17 cellular contexts compared by ENCODE assay signal in the genomic region with DNA sequence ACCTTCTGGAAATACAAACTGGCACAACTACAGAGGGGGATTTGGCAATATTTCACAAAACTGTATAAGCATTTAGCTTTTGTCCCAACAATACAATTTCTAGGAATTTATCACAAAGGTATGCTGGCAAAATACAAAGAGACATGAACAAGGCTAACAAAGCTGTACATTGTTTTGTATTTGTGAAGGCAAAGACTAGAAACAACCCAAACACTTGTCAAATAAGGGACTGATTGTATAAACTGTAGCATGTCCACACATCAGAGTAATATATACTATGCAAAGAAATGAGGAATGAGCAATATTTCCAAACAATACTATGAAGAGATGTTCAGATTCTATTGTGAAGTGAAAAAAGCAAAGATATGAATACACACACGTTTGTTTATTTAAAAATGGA. TPM values are rescaled to one million over a fixed set of nuclear protein-coding genes. Genes with fewer than 3 reads are reported as not detected.
DNase-seq lines count a peak whose midpoint lies in the region; ATAC-seq and TF ChIP-seq lines count a peak whose summit lies in the region.
"Had no signal": no experiment of that assay in that cellular context is flagged by ENCODE, and none has a peak within 500 bp of the region (broad histone marks: within the 10 kb centered on the region; RNA-seq: fewer than 3 reads in every experiment).

No MANE protein-coding gene starts in this region.

- H3K27ac ChIP-seq in H9 (ENCODE audit: insufficient read length, low read depth, low read length) = no peak overlapping the region
- H3K27ac ChIP-seq in Panc1 (ENCODE audit: low read length) = 0 out of 2 replicates have a peak overlapping the region, but pooled peaks have one; percentile 35
- no peak overlapping the region for H3K27ac ChIP-seq in CD8-positive, alpha-beta memory T cell (ENCODE audit: low read depth, low read length)
- H3K27ac ChIP-seq in endodermal cell (ENCODE audit: low read depth, low read length) = no peak overlapping the region
- H3K27ac ChIP-seq: BLaER1 treated with 17β-estradiol and CSF1 and Interleukin-3, amounts not matched to agents 10 nM and 100 nM; HL-60 had no signal

- H3K4me1 ChIP-seq in H9 (ENCODE audit: insufficient read depth, low read length) = peaks cover 8% of the 10 kb centered on the region
- H3K4me1 ChIP-seq in Panc1 (ENCODE audit: control insufficient read depth, insufficient read depth, low read length) = peaks cover 7% of the 10 kb centered on the region
- no peaks in the 10 kb centered on the region for H3K4me1 ChIP-seq in CD8-positive, alpha-beta memory T cell (ENCODE audit: insufficient read depth, low read length)
- H3K4me1 ChIP-seq in endodermal cell (ENCODE audit: control insufficient read depth, insufficient read depth, low read length) = peaks cover 9% of the 10 kb centered on the region
- H3K4me1 ChIP-seq: BLaER1 treated with 17β-estradiol and CSF1 and Interleukin-3, amounts not matched to agents 10 nM and 100 nM had no signal

- H3K14ac ChIP-seq in H9 (ENCODE audit: insufficient read depth, low read length) = no peak overlapping the region

- H3K9me3 ChIP-seq in H9 (ENCODE audit: control insufficient read depth, low read depth, low read length) = no peaks in the 10 kb centered on the region
- no peaks in the 10 kb centered on the region for H3K9me3 ChIP-seq in Panc1 (ENCODE audit: control insufficient read depth, insufficient read depth, low read depth, low read length)
- H3K9me3 ChIP-seq in CD8-positive, alpha-beta memory T cell (ENCODE audit: low read length) = no peaks in the 10 kb centered on the region
- no peaks in the 10 kb centered on the region for H3K9me3 ChIP-seq in endodermal cell (ENCODE audit: control insufficient read depth, low read length)
- H3K9me3 ChIP-seq: BLaER1 treated with 17β-estradiol and CSF1 and Interleukin-3, amounts not matched to agents 10 nM and 100 nM had no signal

- H3K9ac ChIP-seq in H9 (ENCODE audit: extremely low read depth, insufficient read length, low read length) = no peak overlapping the region
- no peak overlapping the region for H3K9ac ChIP-seq in endodermal cell (ENCODE audit: extremely low read depth, low read length, poor library complexity, severe bottlenecking)
- H3K9ac ChIP-seq: BLaER1 treated with 17β-estradiol and CSF1 and Interleukin-3, amounts not matched to agents 10 nM and 100 nM had no signal

- H4K8ac ChIP-seq in H9 (replicated peaks; ENCODE audit: insufficient read length, low read depth, low read length) = no peak overlapping the region

- no peak overlapping the region for H2BK15ac ChIP-seq in H9 (ENCODE audit: low read depth, low read length)

- H4K20me1 ChIP-seq in H9 (ENCODE audit: control insufficient read depth, insufficient read depth, insufficient read length) = no peaks in the 10 kb centered on the region
- H4K20me1 ChIP-seq: BLaER1 treated with 17β-estradiol and CSF1 and Interleukin-3, amounts not matched to agents 10 nM and 100 nM had no signal

- H3K27me3 Mint-ChIP-seq in H9 (ENCODE audit: low read depth) = no peaks in the 10 kb centered on the region
- H3K27me3 Mint-ChIP-seq in CD8-positive, alpha-beta memory T cell = peaks cover 0 to 3% of the 10 kb centered on the region in 2 donors
- no peaks in the 10 kb centered on the region for H3K27me3 Mint-ChIP-seq in endodermal cell (ENCODE audit: insufficient read depth)

- no peak overlapping the region for H2BK12ac ChIP-seq in H9 (ENCODE audit: insufficient read length, low read depth, low read length)

- no peaks in the 10 kb centered on the region; a peak in 1 of 5 replicates for H3K9me3 Mint-ChIP-seq in H9
- no peaks in the 10 kb centered on the region for H3K9me3 Mint-ChIP-seq in CD8-positive, alpha-beta memory T cell
- H3K9me3 Mint-ChIP-seq in endodermal cell = no peaks in the 10 kb centered on the region
- H3K9me3 Mint-ChIP-seq: IgD-negative memory B cell had no signal

- DNase-seq in H9 = no peak
- no peak for DNase-seq in Panc1 (ENCODE audit: low read depth, low spot score)
- peak; percentile 40 for DNase-seq in globus pallidus (ENCODE audit: low spot score)
- peak; percentile 40 for DNase-seq in superior temporal gyrus (ENCODE audit: extremely low spot score)
- DNase-seq in CD8-positive, alpha-beta memory T cell = no peak
- DNase-seq in nucleus accumbens (lab: John Stamatoyannopoulos, UW) = no peak
- DNase-seq in endodermal cell = no peak
- DNase-seq: ACHN; Calu3; CD4-positive, CD25-positive, alpha-beta regulatory T cell; DMS 273 treated with DMSO at 0.1 percent for 48 hours; GF-D8; KG1 had no signal

- H3K4me3 Mint-ChIP-seq in H9 (no peak overlapping the region), endodermal cell (no peak overlapping the region)
- no peak overlapping the region for H3K4me3 Mint-ChIP-seq in CD8-positive, alpha-beta memory T cell
- H3K4me3 Mint-ChIP-seq: CD4-positive, CD25-positive, alpha-beta regulatory T cell; IgD-negative memory B cell had no signal

- H3K27me3 ChIP-seq in H9 (ENCODE audit: insufficient read depth, low read length) (no peaks in the 10 kb centered on the region), Panc1 (ENCODE audit: control insufficient read depth, insufficient read depth, low read length) (no peaks in the 10 kb centered on the region), endodermal cell (ENCODE audit: control insufficient read depth, insufficient read depth, low read length, poor library complexity, severe bottlenecking) (no peaks in the 10 kb centered on the region)
- no peaks in the 10 kb centered on the region for H3K27me3 ChIP-seq in CD8-positive, alpha-beta memory T cell (ENCODE audit: insufficient read depth, low read length, poor library complexity, severe bottlenecking)
- H3K27me3 ChIP-seq: BLaER1 treated with 17β-estradiol and CSF1 and Interleukin-3, amounts not matched to agents 10 nM and 100 nM had no signal

- in situ Hi-C loops in Panc1 (cut with HindIII; ENCODE audit: low pct_unique_long_range_greater_than_20kb, low sequenced_read_pairs) = no loop called here

- H2AFZ ChIP-seq in H9 (ENCODE audit: low read length) = no peak overlapping the region

- CTCF ChIA-PET in Panc1 (lab: Charles Lee) = interaction anchor here (0.7 kb wide), 1 partner anchor 61 kb away, joined by 6 read pairs; no protein-coding TSS in a partner anchor
- CTCF ChIA-PET in CD8-positive, alpha-beta memory T cell (lab: Charles Lee) = no interaction called here

- no peaks in the 10 kb centered on the region for H3K36me3 ChIP-seq in Panc1 (ENCODE audit: control insufficient read depth, insufficient read depth, low read length)
- H3K36me3 ChIP-seq in CD8-positive, alpha-beta memory T cell (ENCODE audit: insufficient read depth, low read length) = no peaks in the 10 kb centered on the region
- H3K36me3 ChIP-seq in endodermal cell (ENCODE audit: control insufficient read depth, insufficient read depth, low read length) = no peaks in the 10 kb centered on the region
- H3K36me3 ChIP-seq: BLaER1 treated with 17β-estradiol and CSF1 and Interleukin-3, amounts not matched to agents 10 nM and 100 nM had no signal

- no peaks in the 10 kb centered on the region for H3K79me1 ChIP-seq in H9 (ENCODE audit: insufficient read depth, low read depth, low read length, poor library complexity, severe bottlenecking)

- H2AK5ac ChIP-seq in H9 (ENCODE audit: insufficient read length, low read length) = no peak overlapping the region

- H2BK120ac ChIP-seq in H9 (ENCODE audit: low read depth, low read length, poor library complexity, severe bottlenecking) = no peak overlapping the region

- no peak overlapping the region for H4K91ac ChIP-seq in H9 (ENCODE audit: insufficient read length, low read depth, low read length)

- H3K56ac ChIP-seq in H9 (ENCODE audit: insufficient read length, low read depth, low read length) = no peak overlapping the region

- TF ChIP-seq CTCF in H9 (conservative IDR thresholded peaks at IDR 0.05) (no peak), Panc1 (IDR thresholded peaks at IDR 0.05) (no peak), endodermal cell (conservative IDR thresholded peaks at IDR 0.05) (no peak)

- H3K4ac ChIP-seq in H9 (ENCODE audit: low read depth, low read length) = no peak overlapping the region

- peak overlapping the region; percentile 2 to 100 (median 95); a peak in 6 of 7 replicates for H3K27ac Mint-ChIP-seq in H9
- H3K27ac Mint-ChIP-seq in CD8-positive, alpha-beta memory T cell = no peak overlapping the region
- H3K27ac Mint-ChIP-seq in endodermal cell = no peak overlapping the region
- H3K27ac Mint-ChIP-seq: CD4-positive, CD25-positive, alpha-beta regulatory T cell; IgD-negative memory B cell had no signal

- H3K4me3 ChIP-seq in Panc1 (ENCODE audit: low read depth in 2 of 2, low read length in 2 of 2) (no peak overlapping the region), endodermal cell (ENCODE audit: low read length) (no peak overlapping the region)
- no peak overlapping the region for H3K4me3 ChIP-seq in CD8-positive, alpha-beta memory T cell (ENCODE audit: low read length)
- H3K4me3 ChIP-seq: BLaER1 treated with 17β-estradiol and CSF1 and Interleukin-3, amounts not matched to agents 10 nM and 100 nM had no signal

- no peak overlapping the region for H3K18ac ChIP-seq in H9 (ENCODE audit: insufficient read length, low read depth, low read length)

- no peak overlapping the region for H2BK5ac ChIP-seq in H9 (ENCODE audit: insufficient read length, low read length)

- H3K4me1 Mint-ChIP-seq in H9 (peaks cover 63 to 72% of the 10 kb centered on the region in 2 experiments), endodermal cell (peaks cover 34% of the 10 kb centered on the region)
- H3K4me1 Mint-ChIP-seq in CD8-positive, alpha-beta memory T cell = peaks cover 0 to 4% (median 0%) of the 10 kb centered on the region in 3 donors
- H3K4me1 Mint-ChIP-seq: CD4-positive, CD25-positive, alpha-beta regulatory T cell; IgD-negative memory B cell had no signal

- POLR2A ChIA-PET in Panc1 (lab: Charles Lee) = interaction anchor here (1.0 kb wide), 1 partner anchor 19 kb away, joined by 3 read pairs; no protein-coding TSS in a partner anchor
- POLR2A ChIA-PET in CD8-positive, alpha-beta memory T cell (lab: Charles Lee) = no interaction called here

- WGBS in H9 (ENCODE audit: extremely low coverage, insufficient read length, low lambda C conversion rate) = no CpG with 5 or more reads among the region's 1 CpG
- 95 to 100% methylated on average over 1 of the region's 1 CpG for WGBS in endodermal cell (ENCODE audit: insufficient coverage in 1 of 2, insufficient read length in 1 of 2), 2 experiments

- BruUV-seq in Panc1 (replicated peaks; lab: Mats Ljungman, UMichigan) = no TSS peak

- H3T11ph ChIP-seq in H9 (ENCODE audit: low read length) = no peak overlapping the region

- no peaks in the 10 kb centered on the region for H3K79me2 ChIP-seq in H9 (ENCODE audit: insufficient read depth, low read length)

- H3K23me2 ChIP-seq in H9 (ENCODE audit: insufficient read length, low read depth, low read length, poor library complexity, severe bottlenecking) = peaks cover 3% of the 10 kb centered on the region

- no peak overlapping the region for H3K4me2 ChIP-seq in H9 (ENCODE audit: insufficient read depth, insufficient read length, low read length)
- H3K4me2 ChIP-seq: BLaER1 treated with 17β-estradiol and CSF1 and Interleukin-3, amounts not matched to agents 10 nM and 100 nM had no signal

- H3K23ac ChIP-seq in H9 (ENCODE audit: insufficient read length, low read depth, low read length) = no peak overlapping the region

- intact Hi-C loops in Panc1 (cut with micrococcal nuclease; ENCODE audit: unreplicated experiment) = no loop called here

- ATAC-seq in Panc1 = no peak

- H3K36me3 Mint-ChIP-seq in H9 (ENCODE audit: insufficient read depth in 1 of 3, low read depth in 3 of 3) = no peaks in the 10 kb centered on the region; a peak in 1 of 7 replicates
- no peaks in the 10 kb centered on the region for H3K36me3 Mint-ChIP-seq in CD8-positive, alpha-beta memory T cell
- H3K36me3 Mint-ChIP-seq in endodermal cell (ENCODE audit: low read depth) = no peaks in the 10 kb centered on the region
- H3K36me3 Mint-ChIP-seq: CD4-positive, CD25-positive, alpha-beta regulatory T cell had no signal

- no peak overlapping the region for H2BK20ac ChIP-seq in H9 (ENCODE audit: low read depth, low read length, poor library complexity, severe bottlenecking)

- H4K5ac ChIP-seq in H9 (ENCODE audit: insufficient read length, low read depth, low read length) = no peak overlapping the region

RNA-seq across cellular contexts. Expression of gene CP, which starts 26.4 kb away (rescaled TPM):
- total RNA-seq in H9 (2021) (0.66 and 1.1 TPM in 2 replicates), Panc1 (2021; ENCODE audit: unreplicated experiment) (5.8 TPM), endodermal cell (under 1 TPM; 0.53 to 0.86 TPM)
- polyA plus RNA-seq in Panc1 (2012; ENCODE audit: insufficient read length) = 15.2 TPM
- total RNA-seq in CD8-positive, alpha-beta memory T cell = not detected
- polyA plus RNA-seq in CD8-positive, alpha-beta memory T cell = not detected
- 1.3 TPM for polyA plus RNA-seq in endodermal cell (2013, experiment 1 of 2)
- 1.1 TPM for polyA plus RNA-seq in endodermal cell (2013, experiment 2 of 2)
- total RNA-seq: A172; CD4-positive, CD25-positive, alpha-beta regulatory T cell had no signal

Comparison
In these comparisons a context has a peak if more than half of its experiments do, and no peak if none do; other contexts are left out.
1. DNase-seq: peak in globus pallidus (single experiment) and superior temporal gyrus (single experiment); none in H9 (single experiment), Panc1 (single experiment), CD8-positive, alpha-beta memory T cell (0 of 5), nucleus accumbens (0 of 56) and endodermal cell (single experiment).
2. H3K27ac Mint-ChIP-seq: peak in H9 (3 of 3); none in CD8-positive, alpha-beta memory T cell (0 of 8) and endodermal cell (single experiment).